In the genomic region with DNA sequence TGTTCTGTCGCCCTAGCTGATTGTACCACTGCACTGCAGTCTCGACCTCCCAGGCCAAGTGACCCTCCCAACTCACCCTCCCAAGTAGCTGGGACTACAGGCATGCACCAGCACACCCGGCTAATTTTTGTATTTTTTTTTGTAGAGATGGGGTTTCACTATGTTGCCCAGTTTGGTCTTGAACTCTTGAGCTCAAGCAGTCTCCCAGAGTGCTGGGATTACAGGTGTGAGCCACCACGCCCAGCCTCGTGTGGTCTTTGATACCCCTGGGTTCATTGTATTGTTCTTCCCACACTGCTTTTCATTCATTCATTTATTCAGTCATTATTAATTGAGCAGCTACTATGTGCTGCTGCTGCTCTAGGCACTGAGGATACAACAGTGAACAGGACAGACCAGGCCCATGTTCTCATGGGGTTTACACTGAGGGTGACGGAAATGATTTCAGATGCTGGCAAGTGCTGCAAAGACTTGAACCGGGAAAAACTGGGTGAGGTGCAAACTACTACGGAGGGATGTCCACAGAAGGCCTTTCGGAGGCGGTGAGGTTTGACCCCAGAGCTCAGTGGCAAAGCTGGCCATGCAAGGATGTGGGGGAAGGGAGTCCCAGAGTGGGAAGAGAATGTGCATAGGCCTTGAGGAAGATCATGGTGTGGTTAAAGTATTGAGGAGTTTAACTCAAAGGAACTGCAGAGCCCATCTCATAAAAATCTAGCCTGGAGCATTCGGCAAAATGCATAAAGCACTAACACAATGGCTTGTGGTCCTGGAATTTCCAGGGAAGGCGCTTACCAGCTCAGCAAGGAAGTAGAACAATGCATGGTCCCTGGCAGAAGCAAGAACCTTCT, we compare ENCODE assay signal across 1 cellular context.
TF ChIP-seq lines count a peak whose summit lies in the region.

No MANE protein-coding gene starts in this region.

TF ChIP-seq in IMR-90, 13 proteins besides CTCF, POLR2A, EP300 and RAD21:
- TF ChIP-seq, protein P1, sequence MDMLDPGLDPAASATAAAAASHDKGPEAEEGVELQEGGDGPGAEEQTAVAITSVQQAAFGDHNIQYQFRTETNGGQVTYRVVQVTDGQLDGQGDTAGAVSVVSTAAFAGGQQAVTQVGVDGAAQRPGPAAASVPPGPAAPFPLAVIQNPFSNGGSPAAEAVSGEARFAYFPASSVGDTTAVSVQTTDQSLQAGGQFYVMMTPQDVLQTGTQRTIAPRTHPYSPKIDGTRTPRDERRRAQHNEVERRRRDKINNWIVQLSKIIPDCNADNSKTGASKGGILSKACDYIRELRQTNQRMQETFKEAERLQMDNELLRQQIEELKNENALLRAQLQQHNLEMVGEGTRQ (IDR thresholded peaks at IDR 0.05; ENCODE audit: low read depth, low read length) = no peak
- TF ChIP-seq NFE2L2 (IDR thresholded peaks at IDR 0.05; ENCODE audit: low read depth, low read length) (no peak), CEBPB (IDR thresholded peaks at IDR 0.05; ENCODE audit: low read depth, low read length) (no peak), BHLHE40 (IDR thresholded peaks at IDR 0.05; ENCODE audit: low read depth, low read length) (no peak), RCOR1 (IDR thresholded peaks at IDR 0.05; ENCODE audit: insufficient replicate concordance, low read length) (no peak), RFX5 (IDR thresholded peaks at IDR 0.05; ENCODE audit: low read depth, low read length) (no peak), MXI1 (IDR thresholded peaks at IDR 0.05; ENCODE audit: borderline replicate concordance, low read depth, low read length) (no peak), MAFK (IDR thresholded peaks at IDR 0.05; ENCODE audit: low read depth, low read length) (no peak), MAZ (IDR thresholded peaks at IDR 0.05; ENCODE audit: borderline replicate concordance, low read depth, low read length) (no peak), FOS (IDR thresholded peaks at IDR 0.05; ENCODE audit: low read depth, low read length) (no peak)
- TF ChIP-seq, protein P2, sequence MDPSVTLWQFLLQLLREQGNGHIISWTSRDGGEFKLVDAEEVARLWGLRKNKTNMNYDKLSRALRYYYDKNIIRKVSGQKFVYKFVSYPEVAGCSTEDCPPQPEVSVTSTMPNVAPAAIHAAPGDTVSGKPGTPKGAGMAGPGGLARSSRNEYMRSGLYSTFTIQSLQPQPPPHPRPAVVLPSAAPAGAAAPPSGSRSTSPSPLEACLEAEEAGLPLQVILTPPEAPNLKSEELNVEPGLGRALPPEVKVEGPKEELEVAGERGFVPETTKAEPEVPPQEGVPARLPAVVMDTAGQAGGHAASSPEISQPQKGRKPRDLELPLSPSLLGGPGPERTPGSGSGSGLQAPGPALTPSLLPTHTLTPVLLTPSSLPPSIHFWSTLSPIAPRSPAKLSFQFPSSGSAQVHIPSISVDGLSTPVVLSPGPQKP (IDR thresholded peaks at IDR 0.05; ENCODE audit: borderline replicate concordance, low read depth, low read length) = no peak
